In the genomic region with DNA sequence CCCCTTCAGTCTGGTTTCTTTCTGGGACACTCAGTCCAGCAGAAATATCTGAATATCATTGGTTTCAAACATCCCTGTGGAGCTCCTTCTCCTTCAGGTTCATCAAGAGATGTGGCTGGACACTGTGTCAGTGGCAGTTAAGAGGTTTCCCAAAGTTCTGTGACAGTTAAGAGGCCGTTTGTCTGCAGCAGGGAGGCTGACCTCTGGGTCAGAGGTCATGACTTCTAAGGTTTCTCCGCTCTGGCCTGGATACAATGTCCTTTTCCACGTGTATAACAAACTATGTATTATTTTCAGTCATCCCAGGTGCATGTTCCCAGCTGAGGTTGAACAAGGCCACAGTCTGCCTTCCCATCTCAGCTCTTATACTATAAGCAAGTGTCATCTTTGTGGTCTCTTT, we compare ENCODE assay signal across 28 cellular contexts.
"Had no signal": no experiment of that assay in that cellular context is flagged by ENCODE, and none has a peak within 500 bp of the region (broad histone marks: within the 10 kb centered on the region; RNA-seq: fewer than 3 reads in every experiment).

No MANE protein-coding gene starts in this region.

- H3K4me3 ChIP-seq: ovary, psoas muscle, right lobe of liver, sigmoid colon, stomach, thoracic aorta, thyroid gland, tibial nerve, upper lobe of left lung, vagina had no signal

- H3K79me2 ChIP-seq: parathyroid adenoma had no signal

- H3K9me3 ChIP-seq: ovary, psoas muscle, right lobe of liver, sigmoid colon, stomach, thoracic aorta, thyroid gland, tibial nerve, upper lobe of left lung, vagina had no signal

- H3K9ac ChIP-seq: parathyroid adenoma had no signal

- H3K4me1 Mint-ChIP-seq: naive thymus-derived CD4-positive, alpha-beta T cell; natural killer cell; nephron; stimulated activated effector memory CD8-positive, alpha-beta T cell treated with anti-CD3 and anti-CD28 coated beads, Interleukin-12 subunit alpha, Interleukin-12 subunit beta, amount 100 ng/mL, for 72 hours; stimulated activated naive B cell treated with anti-CD40 and anti-IgM and Interleukin-4, amounts not matched to agents 10 μg/mL and 1 μg/mL and 100 μg/mL, for 72 hours had no signal

- H3K27ac Mint-ChIP-seq: naive thymus-derived CD4-positive, alpha-beta T cell; natural killer cell; nephron; progenitor cell of endocrine pancreas; stimulated activated effector memory CD8-positive, alpha-beta T cell treated with anti-CD3 and anti-CD28 coated beads, Interleukin-12 subunit alpha, Interleukin-12 subunit beta, amount 100 ng/mL, for 72 hours; stimulated activated naive B cell treated with anti-CD40 and anti-IgM and Interleukin-4, amounts not matched to agents 10 μg/mL and 1 μg/mL and 100 μg/mL, for 72 hours; stimulated activated naive CD8-positive, alpha-beta T cell treated with anti-CD3 and anti-CD28 coated beads, Interleukin-15, Interleukin-2, amounts not matched to agents 100 ng/mL and 50 ng/mL, for 24 hours had no signal

- H3K27me3 ChIP-seq: ovary, right lobe of liver, sigmoid colon, stomach, thyroid gland, tibial nerve, upper lobe of left lung, vagina had no signal

- H3K4me3 Mint-ChIP-seq: naive thymus-derived CD4-positive, alpha-beta T cell; natural killer cell; nephron; stimulated activated effector memory CD8-positive, alpha-beta T cell treated with anti-CD3 and anti-CD28 coated beads, Interleukin-12 subunit alpha, Interleukin-12 subunit beta, amount 100 ng/mL, for 72 hours; stimulated activated naive B cell treated with anti-CD40 and anti-IgM and Interleukin-4, amounts not matched to agents 10 μg/mL and 1 μg/mL and 100 μg/mL, for 72 hours; stimulated activated naive CD8-positive, alpha-beta T cell treated with anti-CD3 and anti-CD28 coated beads, Interleukin-15, Interleukin-2, amounts not matched to agents 100 ng/mL and 50 ng/mL, for 24 hours had no signal

- H3K9me3 Mint-ChIP-seq: natural killer cell; nephron; stimulated activated effector memory CD8-positive, alpha-beta T cell treated with anti-CD3 and anti-CD28 coated beads, Interleukin-12 subunit alpha, Interleukin-12 subunit beta, amount 100 ng/mL, for 72 hours; stimulated activated naive CD8-positive, alpha-beta T cell treated with anti-CD3 and anti-CD28 coated beads, Interleukin-15, Interleukin-2, amounts not matched to agents 100 ng/mL and 50 ng/mL, for 24 hours had no signal

- DNase-seq: naive thymus-derived CD4-positive, alpha-beta T cell; natural killer cell; occipital lobe; ovary; posterior cingulate gyrus; psoas muscle; right cardiac atrium; right lobe of liver; sigmoid colon; small intestine; stimulated activated CD4-positive, alpha-beta T cell treated with anti-CD3 and anti-CD28 coated beads, Interleukin-15, amount 100 ng/mL, for 24 hours; stimulated activated CD4-positive, alpha-beta T cell treated with anti-CD3 and anti-CD28 coated beads, Interleukin-2, amount 100 ng/mL, for 24 hours; stimulated activated CD4-positive, alpha-beta T cell treated with anti-CD3 and anti-CD28 coated beads, Interleukin-2, amount 100 ng/mL, for 48 hours; stimulated activated CD4-positive, alpha-beta T cell treated with anti-CD3 and anti-CD28 coated beads, Interleukin-4, amount 100 ng/mL, for 24 hours; stimulated activated naive B cell treated with anti-CD40 and anti-IgM and Interleukin-4, amounts not matched to agents 10 μg/mL and 1 μg/mL and 100 μg/mL, for 72 hours; stimulated activated naive CD4-positive, alpha-beta T cell treated with Interleukin-2 at 50 U/mL for 16 hours; stomach; trophoblast cell; upper lobe of left lung had no signal

- H3K36me3 Mint-ChIP-seq: natural killer cell; stimulated activated effector memory CD8-positive, alpha-beta T cell treated with anti-CD3 and anti-CD28 coated beads, Interleukin-12 subunit alpha, Interleukin-12 subunit beta, amount 100 ng/mL, for 72 hours; stimulated activated naive B cell treated with anti-CD40 and anti-IgM and Interleukin-4, amounts not matched to agents 10 μg/mL and 1 μg/mL and 100 μg/mL, for 72 hours had no signal

- ATAC-seq: naive thymus-derived CD4-positive, alpha-beta T cell; natural killer cell; psoas muscle; right cardiac atrium; right lobe of liver; stimulated activated naive B cell treated with anti-CD40 and anti-IgM and Interleukin-4, amounts not matched to agents 10 μg/mL and 1 μg/mL and 100 μg/mL, for 72 hours had no signal

- H3K27ac ChIP-seq: ovary, parathyroid adenoma, psoas muscle, right lobe of liver, sigmoid colon, stomach, thoracic aorta, thyroid gland, tibial nerve, upper lobe of left lung, vagina had no signal

- H3K4me1 ChIP-seq: parathyroid adenoma, psoas muscle, right lobe of liver, sigmoid colon, stomach, tibial nerve, upper lobe of left lung, vagina had no signal

- H3K36me3 ChIP-seq: ovary, right lobe of liver, sigmoid colon, stomach, thoracic aorta, thyroid gland, tibial nerve, upper lobe of left lung, vagina had no signal

- H2AFZ ChIP-seq: parathyroid adenoma had no signal
